Comparison of ENCODE assay signal across 17 cellular contexts in the genomic region with DNA sequence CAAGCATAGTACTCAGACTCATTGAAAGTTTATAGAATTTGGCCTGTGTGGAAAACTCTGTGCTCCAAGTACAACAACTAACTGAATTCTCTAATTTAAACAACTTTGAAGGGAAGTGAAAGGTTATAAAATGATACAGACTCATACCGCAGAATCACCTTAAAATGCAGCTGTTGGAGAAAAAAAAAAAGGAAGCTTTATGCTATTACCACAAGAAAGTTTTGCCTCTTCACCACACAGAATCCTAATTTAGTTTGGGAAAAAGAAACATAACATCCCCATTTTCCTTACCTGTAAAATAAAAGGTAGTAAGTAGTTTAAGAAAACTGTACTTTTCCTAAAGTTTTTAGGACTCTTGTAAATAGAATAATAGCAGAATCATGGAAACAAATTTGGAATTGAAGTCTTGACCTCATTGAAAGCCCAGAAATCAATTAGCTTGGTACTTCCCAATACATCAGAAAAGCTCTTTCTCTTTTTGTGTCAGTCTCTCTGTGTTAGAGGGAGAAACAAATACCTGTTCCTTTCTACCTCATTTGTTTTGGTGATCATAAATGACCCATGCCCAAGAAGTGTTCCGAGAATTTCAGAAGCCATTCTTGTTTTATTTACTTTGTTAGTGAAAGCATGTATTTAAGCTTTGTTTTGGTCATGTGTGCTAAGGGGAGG.
DNase-seq lines count a peak whose midpoint lies in the region; ATAC-seq and TF ChIP-seq lines count a peak whose summit lies in the region.
"Had no signal": no experiment of that assay in that cellular context is flagged by ENCODE, and none has a peak within 500 bp of the region (broad histone marks: within the 10 kb centered on the region; RNA-seq: fewer than 3 reads in every experiment).

No MANE protein-coding gene starts in this region.

- TF ChIP-seq CTCF in cardiac muscle cell (IDR thresholded peaks at IDR 0.05; ENCODE audit: low read depth, low read length), result no peak
- TF ChIP-seq CTCF in activated CD8-positive, alpha-beta T cell treated with anti-CD3 and anti-CD28 coated beads for 36 hours (IDR thresholded peaks at IDR 0.05), result no peak

- no peaks in the 10 kb centered on the region for H3K27me3 ChIP-seq in cardiac muscle cell

- intact Hi-C loops in Right ventricle myocardium inferior (cut with DNase I), result no loop called here
- intact Hi-C loops in activated CD8-positive, alpha-beta T cell treated with anti-CD3 and anti-CD28 coated beads for 36 hours (cut with micrococcal nuclease), result no loop called here

- H3K4me3 ChIP-seq in cardiac muscle cell, result no peak overlapping the region
- H3K4me3 ChIP-seq: skin epidermis had no signal

- DNase-seq in cardiac muscle cell (ENCODE audit: low read depth in 1 of 2, low spot score in 1 of 2) (no peak), Right ventricle myocardium inferior (ENCODE audit: missing footprints) (no peak), SIG-M5 treated with dmso at 0.1 percent for 504 hours (lab: John Stamatoyannopoulos, UW; ENCODE audit: unreplicated experiment) (no peak), AML-193 (lab: John Stamatoyannopoulos, UW) (no peak), NCI-H524 (lab: John Stamatoyannopoulos, UW) (no peak)
- DNase-seq in activated CD8-positive, alpha-beta T cell treated with anti-CD3 and anti-CD28 coated beads for 36 hours, result no peak
- DNase-seq in stimulated activated effector memory CD8-positive, alpha-beta T cell treated with anti-CD3 and anti-CD28 coated beads, Interleukin-12 subunit alpha, Interleukin-12 subunit beta, amount 100 ng/mL, for 72 hours (ENCODE audit: low spot score in 2 of 2), result no peak
- DNase-seq: activated CD4-positive, alpha-beta T cell treated with anti-CD3 and anti-CD28 coated beads, Interleukin-2, amount 50 U/mL, for 1 hour; Caco-2; foreskin fibroblast; HFFc6; hippocampal formation; islet precursor cell; NCI-H1417 treated with DMSO at 0.1 percent for 48 hours; stimulated activated CD4-positive, alpha-beta T cell treated with anti-CD3 and anti-CD28 coated beads, Interleukin-2, amount 100 ng/mL, for 48 hours had no signal

- peak overlapping the region; percentile 52 for H3K27ac ChIP-seq in cardiac muscle cell

- POLR2A ChIA-PET in activated CD8-positive, alpha-beta T cell treated with anti-CD3 and anti-CD28 coated beads for 36 hours (lab: Charles Lee), result interaction anchor here (0.7 to 0.9 kb wide), 2 partner anchors 9 to 125 kb away, joined by 3 read pairs; no protein-coding TSS in a partner anchor

- H3K4me1 ChIP-seq in cardiac muscle cell (ENCODE audit: low read depth), result peaks cover 40% of the 10 kb centered on the region

- no peaks in the 10 kb centered on the region for H3K9me3 Mint-ChIP-seq in activated CD8-positive, alpha-beta T cell treated with anti-CD3 and anti-CD28 coated beads for 36 hours
- no peaks in the 10 kb centered on the region for H3K9me3 Mint-ChIP-seq in stimulated activated effector memory CD8-positive, alpha-beta T cell treated with anti-CD3 and anti-CD28 coated beads, Interleukin-12 subunit alpha, Interleukin-12 subunit beta, amount 100 ng/mL, for 72 hours
- H3K9me3 Mint-ChIP-seq: HFFc6 had no signal

- CTCF ChIA-PET in activated CD8-positive, alpha-beta T cell treated with anti-CD3 and anti-CD28 coated beads for 36 hours (lab: Charles Lee), result interaction anchor here (0.8 to 2.6 kb wide), 7 partner anchors 12 to 86 kb away, joined by 3 to 10 read pairs (median 3); no protein-coding TSS in a partner anchor

- H3K27me3 Mint-ChIP-seq in activated CD8-positive, alpha-beta T cell treated with anti-CD3 and anti-CD28 coated beads for 36 hours, result no peaks in the 10 kb centered on the region

- ATAC-seq in Right ventricle myocardium inferior (no peak), GM19395 (IDR thresholded peaks at IDR 0.05; ENCODE audit: unreplicated experiment) (peak; percentile 33)
- ATAC-seq in activated CD8-positive, alpha-beta T cell treated with anti-CD3 and anti-CD28 coated beads for 36 hours, result no peak
- ATAC-seq in stimulated activated effector memory CD8-positive, alpha-beta T cell treated with anti-CD3 and anti-CD28 coated beads, Interleukin-12 subunit alpha, Interleukin-12 subunit beta, amount 100 ng/mL, for 72 hours, result no peak

- H3K4me1 Mint-ChIP-seq in activated CD8-positive, alpha-beta T cell treated with anti-CD3 and anti-CD28 coated beads for 36 hours (ENCODE audit: low read depth), result peaks cover 71% of the 10 kb centered on the region
- H3K4me1 Mint-ChIP-seq in stimulated activated effector memory CD8-positive, alpha-beta T cell treated with anti-CD3 and anti-CD28 coated beads, Interleukin-12 subunit alpha, Interleukin-12 subunit beta, amount 100 ng/mL, for 72 hours, result peaks cover 40% of the 10 kb centered on the region

- H3K36me3 ChIP-seq in cardiac muscle cell, result no peaks in the 10 kb centered on the region

- H3K36me3 Mint-ChIP-seq in activated CD8-positive, alpha-beta T cell treated with anti-CD3 and anti-CD28 coated beads for 36 hours (ENCODE audit: low read depth), result peaks cover 81% of the 10 kb centered on the region
- peaks cover 100% of the 10 kb centered on the region for H3K36me3 Mint-ChIP-seq in stimulated activated effector memory CD8-positive, alpha-beta T cell treated with anti-CD3 and anti-CD28 coated beads, Interleukin-12 subunit alpha, Interleukin-12 subunit beta, amount 100 ng/mL, for 72 hours

- peak overlapping the region; percentile 83 for H3K27ac Mint-ChIP-seq in activated CD8-positive, alpha-beta T cell treated with anti-CD3 and anti-CD28 coated beads for 36 hours
- H3K27ac Mint-ChIP-seq in stimulated activated effector memory CD8-positive, alpha-beta T cell treated with anti-CD3 and anti-CD28 coated beads, Interleukin-12 subunit alpha, Interleukin-12 subunit beta, amount 100 ng/mL, for 72 hours, result peak overlapping the region; percentile 64
- H3K27ac Mint-ChIP-seq: HFFc6 had no signal

- H3K4me3 Mint-ChIP-seq in activated CD8-positive, alpha-beta T cell treated with anti-CD3 and anti-CD28 coated beads for 36 hours, result no peak overlapping the region
- peak overlapping the region; percentile 24 for H3K4me3 Mint-ChIP-seq in stimulated activated effector memory CD8-positive, alpha-beta T cell treated with anti-CD3 and anti-CD28 coated beads, Interleukin-12 subunit alpha, Interleukin-12 subunit beta, amount 100 ng/mL, for 72 hours
- H3K4me3 Mint-ChIP-seq: HFFc6 had no signal

- no peaks in the 10 kb centered on the region for H3K9me3 ChIP-seq in cardiac muscle cell (ENCODE audit: low read depth)
- H3K9me3 ChIP-seq: Caco-2 had no signal
